Comparison of ENCODE assay signal across 9 cellular contexts in genomic region chr19:54209058-54209747, GRCh38. TPM values are rescaled to one million over a fixed set of nuclear protein-coding genes. Genes with fewer than 3 reads are reported as not detected.
A peak's percentile ranks its signal among the peaks of the same experiment; 100 is the strongest.
DNase-seq lines count a peak whose midpoint lies in the region; ATAC-seq and TF ChIP-seq lines count a peak whose summit lies in the region.
"Had no signal": no experiment of that assay in that cellular context is flagged by ENCODE, and none has a peak within 500 bp of the region (broad histone marks: within the 10 kb centered on the region; RNA-seq: fewer than 3 reads in every experiment).

No MANE protein-coding gene starts in this region.

- peaks cover 59 to 73% (median 71%) of the 10 kb centered on the region in 4 donors for H3K4me1 ChIP-seq in stomach

- peaks cover 63% of the 10 kb centered on the region for H3K36me3 Mint-ChIP-seq in T-helper 2 cell treated with Interferon-gamma antibody and Interleukin-4, amounts not matched to agents 5 μg/mL and 100 μg/mL, for 36 hours (ENCODE audit: low read depth)
- H3K36me3 Mint-ChIP-seq in activated T-cell treated with anti-CD3 and anti-CD28 coated beads, Interleukin-2, amount 50 U/mL, for 24 hours (ENCODE audit: low read depth) = peaks cover 72% of the 10 kb centered on the region

- H3K4me3 Mint-ChIP-seq in T-helper 2 cell treated with Interferon-gamma antibody and Interleukin-4, amounts not matched to agents 5 μg/mL and 100 μg/mL, for 36 hours = no peak overlapping the region
- H3K4me3 Mint-ChIP-seq in activated T-cell treated with anti-CD3 and anti-CD28 coated beads, Interleukin-2, amount 50 U/mL, for 24 hours = peak overlapping the region; percentile 13

- DNase-seq in T-helper 2 cell treated with Interferon-gamma antibody and Interleukin-4, amounts not matched to agents 5 μg/mL and 100 μg/mL, for 36 hours (ENCODE audit: low spot score) = no peak
- no peak for DNase-seq in T-helper 2 cell
- peak; percentile 65 for DNase-seq in activated T-cell treated with anti-CD3 and anti-CD28 coated beads, Interleukin-2, amount 50 U/mL, for 24 hours
- DNase-seq in inferior parietal cortex (ENCODE audit: extremely low spot score) = peak; percentile 38
- DNase-seq in stomach = no peak
- DNase-seq in GM19238 (ENCODE audit: insufficient read length, low spot score) = no peak

- H3K4me1 Mint-ChIP-seq in T-helper 2 cell treated with Interferon-gamma antibody and Interleukin-4, amounts not matched to agents 5 μg/mL and 100 μg/mL, for 36 hours (ENCODE audit: low read depth) = peaks cover 57% of the 10 kb centered on the region
- H3K4me1 Mint-ChIP-seq in activated T-cell treated with anti-CD3 and anti-CD28 coated beads, Interleukin-2, amount 50 U/mL, for 24 hours (ENCODE audit: low read depth) = peaks cover 72% of the 10 kb centered on the region

- peaks cover 36 to 47% (median 44%) of the 10 kb centered on the region in 4 donors for H3K36me3 ChIP-seq in stomach

- TF ChIP-seq EP300 in stomach (IDR thresholded peaks at IDR 0.05) = no peak

- TF ChIP-seq POLR2A in stomach (IDR thresholded peaks at IDR 0.05) = no peak

- H3K27me3 ChIP-seq in stomach = no peaks in the 10 kb centered on the region

- no peaks in the 10 kb centered on the region for H3K27me3 Mint-ChIP-seq in T-helper 2 cell treated with Interferon-gamma antibody and Interleukin-4, amounts not matched to agents 5 μg/mL and 100 μg/mL, for 36 hours (ENCODE audit: low read depth)
- no peaks in the 10 kb centered on the region for H3K27me3 Mint-ChIP-seq in activated T-cell treated with anti-CD3 and anti-CD28 coated beads, Interleukin-2, amount 50 U/mL, for 24 hours

- H3K9me3 Mint-ChIP-seq in T-helper 2 cell treated with Interferon-gamma antibody and Interleukin-4, amounts not matched to agents 5 μg/mL and 100 μg/mL, for 36 hours = no peaks in the 10 kb centered on the region
- no peaks in the 10 kb centered on the region for H3K9me3 Mint-ChIP-seq in activated T-cell treated with anti-CD3 and anti-CD28 coated beads, Interleukin-2, amount 50 U/mL, for 24 hours

- WGBS in stomach, 5 donors = 28 to 54% (median 49%) methylated on average over 4 to 23 of the region's 23 CpGs

- intact Hi-C loops in stomach (cut with DNase I; ENCODE audit: low total_unique reads) = no loop called here

- peak overlapping the region; percentile 81 to 94 (median 89) for H3K27ac ChIP-seq in stomach

- H3K9me3 ChIP-seq in stomach = no peaks in the 10 kb centered on the region

- no peak for TF ChIP-seq CTCF in stomach (IDR thresholded peaks at IDR 0.05)

- H3K27ac Mint-ChIP-seq in T-helper 2 cell treated with Interferon-gamma antibody and Interleukin-4, amounts not matched to agents 5 μg/mL and 100 μg/mL, for 36 hours = peak overlapping the region; percentile 55
- H3K27ac Mint-ChIP-seq in activated T-cell treated with anti-CD3 and anti-CD28 coated beads, Interleukin-2, amount 50 U/mL, for 24 hours = peak overlapping the region; percentile 99

- peak overlapping the region in 1 of 4 donors; percentile 15 for H3K4me3 ChIP-seq in stomach

- no peak for ATAC-seq in GM19467 (IDR thresholded peaks at IDR 0.05; ENCODE audit: unreplicated experiment)
- no peak for ATAC-seq in HG03342 (IDR thresholded peaks at IDR 0.05; ENCODE audit: unreplicated experiment)

RNA-seq across cellular contexts. Expression of gene RPS9, which starts 8.5 kb away (rescaled TPM):
- total RNA-seq in stomach = 1,000 to 10,000 TPM in 4 of 5 donors, 100 to 1,000 TPM in 1; 634 to 2,012 (median 1,471) TPM
- polyA plus RNA-seq in stomach = 1,000 to 10,000 TPM; 4,159 to 5,346 (median 4,356) TPM

RNA-seq across cellular contexts. Expression of gene LILRB3, which starts 13.6 kb away (rescaled TPM):
- 10 to 100 TPM in 1 of 5 donors, 1 to 10 TPM in 2, under 1 TPM in 1, not detected in 1; 0.89 to 74.7 (median 2.4) TPM for total RNA-seq in stomach
- polyA plus RNA-seq in stomach = 1 to 10 TPM; 1.7 to 3.0 (median 2.5) TPM
- polyA plus RNA-seq: BJ had no signal

RNA-seq across cellular contexts. Expression of gene TSEN34, which starts 18.1 kb away (rescaled TPM):
- 100 to 1,000 TPM in 1 of 5 donors, 10 to 100 TPM in 4; 25.5 to 147 (median 34.5) TPM for total RNA-seq in stomach
- polyA plus RNA-seq in stomach = 10 to 100 TPM; 35.3 to 54.1 (median 45.1) TPM

RNA-seq across cellular contexts. Expression of gene MBOAT7, which starts 19.8 kb away (rescaled TPM):
- total RNA-seq in stomach = 1,000 to 10,000 TPM in 1 of 5 donors, 100 to 1,000 TPM in 1, 10 to 100 TPM in 3; 22.0 to 1,215 (median 95.1) TPM
- 10 to 100 TPM; 14.1 to 20.6 (median 19.1) TPM for polyA plus RNA-seq in stomach

RNA-seq across cellular contexts. Expression of gene LILRA6, which starts 33.4 kb away (rescaled TPM):
- total RNA-seq in stomach = 1 to 10 TPM in 2 of 5 donors, under 1 TPM in 2, not detected in 1; 0.37 to 3.8 (median 1.4) TPM
- 1 to 10 TPM in 1 of 3 donors, under 1 TPM in 2; 0.20 to 1.8 (median 0.81) TPM for polyA plus RNA-seq in stomach
- polyA plus RNA-seq: BJ had no signal

Comparison
In these comparisons a context has a peak if more than half of its experiments do, and no peak if none do; other contexts are left out.
1. DNase-seq: peak in activated T-cell treated with anti-CD3 and anti-CD28 coated beads, Interleukin-2, amount 50 U/mL, for 24 hours (single experiment) and inferior parietal cortex (single experiment); none in T-helper 2 cell treated with Interferon-gamma antibody and Interleukin-4, amounts not matched to agents 5 μg/mL and 100 μg/mL, for 36 hours (single experiment), T-helper 2 cell (0 of 5), stomach (single experiment) and GM19238 (single experiment).